In the genomic region with DNA sequence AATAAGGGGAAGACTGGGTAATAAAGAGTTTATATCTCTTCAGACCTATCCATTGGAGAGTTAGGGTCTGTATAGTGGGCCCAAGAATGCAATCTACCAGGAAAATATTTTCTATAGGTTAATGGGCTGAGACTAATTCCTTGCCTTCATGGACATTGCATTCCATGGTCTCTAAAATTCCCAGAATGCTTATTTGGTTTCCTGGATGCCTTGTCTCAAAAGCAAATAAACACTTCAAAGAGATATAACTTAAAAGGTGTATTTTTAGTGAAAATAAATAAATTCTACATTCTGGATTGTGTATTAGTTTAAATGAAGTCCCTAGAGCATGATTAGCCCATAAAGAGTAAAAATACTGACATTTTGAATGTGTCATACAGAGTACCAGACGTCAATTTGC, we compare ENCODE assay signal across 9 cellular contexts.
"Had no signal": no experiment of that assay in that cellular context is flagged by ENCODE, and none has a peak within 500 bp of the region (broad histone marks: within the 10 kb centered on the region; RNA-seq: fewer than 3 reads in every experiment).

No MANE protein-coding gene starts in this region.

- H3K27ac ChIP-seq: GM23248, KMS-11 had no signal

- H3K27ac Mint-ChIP-seq: IgD-negative memory B cell had no signal

- H3K36me3 Mint-ChIP-seq: IgD-negative memory B cell had no signal

- H3K4me1 Mint-ChIP-seq: IgD-negative memory B cell had no signal

- DNase-seq: GM23248, GOT3, H9, HCEC 1CT, KBM-7 had no signal

- H3K4me2 ChIP-seq: KMS-11 had no signal

- H2AFZ ChIP-seq: GM23248 had no signal

- H3K4me3 ChIP-seq: GM23248 had no signal

- H3K4me3 Mint-ChIP-seq: H9, IgD-negative memory B cell had no signal

- FAIRE-seq: H54, HTR-8/SVneo had no signal

- H3K9ac ChIP-seq: GM23248, KMS-11 had no signal
